In the genomic region with DNA sequence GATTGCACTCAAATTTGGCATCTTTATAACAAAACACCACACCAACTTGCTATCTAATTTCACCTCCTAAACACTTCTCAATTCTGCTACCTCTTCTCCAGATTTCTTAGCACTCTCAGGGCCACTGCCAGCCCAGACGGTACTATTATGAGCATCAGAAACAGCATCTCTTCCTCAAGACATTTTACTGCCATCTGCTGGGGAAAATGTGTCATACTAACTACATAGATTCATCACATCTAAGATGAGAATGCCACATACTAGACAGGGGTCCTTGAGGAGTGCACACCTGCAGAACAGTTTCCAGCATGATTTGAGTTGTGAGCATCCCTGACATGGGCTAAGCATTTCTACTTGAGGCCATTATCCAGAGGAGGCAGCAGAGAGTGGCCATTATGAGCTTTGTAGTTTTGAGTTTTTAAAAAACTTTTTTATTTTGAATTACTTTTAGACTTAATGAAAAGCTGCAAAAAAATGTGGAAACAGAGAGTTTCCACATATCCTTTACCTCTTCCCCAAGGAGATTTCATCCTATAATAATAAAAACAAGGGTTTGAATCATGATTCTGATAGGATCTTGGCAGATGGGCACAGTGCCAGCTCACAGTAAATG, we compare ENCODE assay signal across 8 cellular contexts. TPM values are rescaled to one million over a fixed set of nuclear protein-coding genes. Genes with fewer than 3 reads are reported as not detected.
DNase-seq lines count a peak whose midpoint lies in the region; ATAC-seq, FAIRE-seq and TF ChIP-seq lines count a peak whose summit lies in the region.

No MANE protein-coding gene starts in this region.

- CTCF ChIA-PET in activated CD8-positive, alpha-beta memory T cell treated with anti-CD3 and anti-CD28 coated beads, Interleukin-2, amount 10 ng/mL, durations not matched to agents 7 days and 5 days (lab: Charles Lee), result interaction anchor here (0.8 to 2.0 kb wide), 8 partner anchors 8 to 424 kb away, joined by 3 to 8 read pairs (median 4); no protein-coding TSS in a partner anchor
- CTCF ChIA-PET in K562 (lab: Yijun Ruan, JAX; ENCODE audit: low intra/inter-chr PET ratio), result interaction anchor here (0.5 kb wide), 1 partner anchor 929 kb away, joined by 3 read pairs; no protein-coding TSS in a partner anchor

- H3K36me3 Mint-ChIP-seq in activated CD8-positive, alpha-beta memory T cell treated with anti-CD3 and anti-CD28 coated beads, Interleukin-2, amount 10 ng/mL, durations not matched to agents 7 days and 5 days, result no peaks in the 10 kb centered on the region
- H3K36me3 Mint-ChIP-seq in immature natural killer cell, result no peaks in the 10 kb centered on the region

- no peak for TF ChIP-seq POLR2A in K562 (conservative IDR thresholded peaks at IDR 0.05)

- H3K4me1 Mint-ChIP-seq in activated CD8-positive, alpha-beta memory T cell treated with anti-CD3 and anti-CD28 coated beads, Interleukin-2, amount 10 ng/mL, durations not matched to agents 7 days and 5 days, result peaks cover 7% of the 10 kb centered on the region
- H3K4me1 Mint-ChIP-seq in immature natural killer cell, result peaks cover 11 to 21% of the 10 kb centered on the region in 2 donors

- TF ChIP-seq CTCF in K562 (IDR thresholded peaks at IDR 0.05 in 2 of 3, conservative IDR thresholded peaks at IDR 0.05 in 1 of 3; ENCODE audit: insufficient read depth in 2 of 3, low read depth in 1 of 3, low read length in 3 of 3), result peak; percentile 33 to 60 (median 52); a peak in 5 of 6 replicates

- no peak overlapping the region for H3K9ac ChIP-seq in K562 (ENCODE audit: insufficient read depth in 1 of 2, low read depth in 2 of 2, low read length in 2 of 2)

- no peaks in the 10 kb centered on the region for H3K79me2 ChIP-seq in K562 (ENCODE audit: control insufficient read depth, insufficient read depth, low read length)

- H3K4me3 Mint-ChIP-seq in activated CD8-positive, alpha-beta memory T cell treated with anti-CD3 and anti-CD28 coated beads, Interleukin-2, amount 10 ng/mL, durations not matched to agents 7 days and 5 days, result no peak overlapping the region
- no peak overlapping the region for H3K4me3 Mint-ChIP-seq in immature natural killer cell

- no peak for DNase-seq in activated CD8-positive, alpha-beta memory T cell treated with anti-CD3 and anti-CD28 coated beads, Interleukin-2, amount 10 ng/mL, durations not matched to agents 7 days and 5 days
- no peak for DNase-seq in activated CD8-positive, alpha-beta memory T cell treated with anti-CD3 and anti-CD28 coated beads, Interleukin-2, amount 50 U/mL, for 4 hours
- DNase-seq in HT1080 (ENCODE audit: low read depth) (peak; percentile 72), NOMO-1 treated with dmso at 0.1 percent for 144 hours (lab: John Stamatoyannopoulos, UW; ENCODE audit: unreplicated experiment) (peak; percentile 54), K562 (ENCODE audit: extremely low read depth in 1 of 4, low spot score in 3 of 4) (peak; percentile 36 to 63 (median 48)), immature natural killer cell (peak; percentile 19 to 36 (median 20))
- DNase-seq in stimulated activated CD4-positive, alpha-beta T cell treated with anti-CD3 and anti-CD28 coated beads, Interleukin-2, amount 100 ng/mL, for 48 hours, result peak; percentile 2 to 12

- H3K27me3 Mint-ChIP-seq in activated CD8-positive, alpha-beta memory T cell treated with anti-CD3 and anti-CD28 coated beads, Interleukin-2, amount 10 ng/mL, durations not matched to agents 7 days and 5 days, result peaks cover 19% of the 10 kb centered on the region
- peaks cover 0 to 13% (median 0%) of the 10 kb centered on the region in 3 donors for H3K27me3 Mint-ChIP-seq in immature natural killer cell (ENCODE audit: low read depth in 3 of 3)

- no TSS peak for BruUV-seq in K562 (replicated peaks; lab: Mats Ljungman, UMichigan)

- no peak overlapping the region for H3K27ac Mint-ChIP-seq in activated CD8-positive, alpha-beta memory T cell treated with anti-CD3 and anti-CD28 coated beads, Interleukin-2, amount 10 ng/mL, durations not matched to agents 7 days and 5 days
- H3K27ac Mint-ChIP-seq in immature natural killer cell, result no peak overlapping the region

- H2AFZ ChIP-seq in K562 (ENCODE audit: low read depth, low read length), result no peak overlapping the region

- no peaks in the 10 kb centered on the region for H3K4me1 ChIP-seq in K562 (replicated peaks in 1 of 2; ENCODE audit: control insufficient read depth in 2 of 2, insufficient read depth in 2 of 2, low read length in 2 of 2)

- peak; percentile 85 for ATAC-seq in activated CD8-positive, alpha-beta memory T cell treated with anti-CD3 and anti-CD28 coated beads, Interleukin-2, amount 10 ng/mL, durations not matched to agents 7 days and 5 days
- ATAC-seq in GM21576 (IDR thresholded peaks at IDR 0.05; ENCODE audit: unreplicated experiment) (peak; percentile 69), K562 (peak; percentile 86)

- intact Hi-C loops in K562 (cut with micrococcal nuclease), result loop anchor here (5.0 kb wide), 1 partner anchor 422 kb away; no protein-coding TSS in a partner anchor

- TF ChIP-seq RAD21 in K562 (CRISPR knock-in tag; conservative IDR thresholded peaks at IDR 0.05 in 1 of 2, IDR thresholded peaks at IDR 0.05 in 1 of 2), result peak; percentile 45 to 59

- no peaks in the 10 kb centered on the region for H4K20me1 ChIP-seq in K562 (replicated peaks; ENCODE audit: control insufficient read depth, insufficient read depth, low read length)

- H3K4me2 ChIP-seq in K562 (ENCODE audit: insufficient read depth, low read length), result no peak overlapping the region

- POLR2A ChIA-PET in K562 (lab: Yijun Ruan, JAX), result no interaction called here

- no peaks in the 10 kb centered on the region for H3K36me3 ChIP-seq in K562 (ENCODE audit: control insufficient read depth, insufficient read depth, low read length)

- H3K4me3 ChIP-seq in K562, result no peak overlapping the region

- no peak overlapping the region for H3K27ac ChIP-seq in K562 (ENCODE audit: extremely low read depth, low read depth, low read length)

- FAIRE-seq in K562 (lab: Jason Lieb, UNC), result peak; percentile 75

- in situ Hi-C loops in K562 (cut with MboI), result no loop called here

- no peaks in the 10 kb centered on the region for H3K9me1 ChIP-seq in K562 (ENCODE audit: control insufficient read depth, insufficient read depth, low read length)

- no peaks in the 10 kb centered on the region for H3K9me3 Mint-ChIP-seq in activated CD8-positive, alpha-beta memory T cell treated with anti-CD3 and anti-CD28 coated beads, Interleukin-2, amount 10 ng/mL, durations not matched to agents 7 days and 5 days (ENCODE audit: low read depth)
- no peaks in the 10 kb centered on the region for H3K9me3 Mint-ChIP-seq in immature natural killer cell

- H3K9me3 ChIP-seq in K562 (replicated peaks; ENCODE audit: control insufficient read depth, insufficient read depth, low read depth, low read length), result no peaks in the 10 kb centered on the region

- no peaks in the 10 kb centered on the region for H3K27me3 ChIP-seq in K562 (ENCODE audit: control insufficient read depth in 2 of 2, insufficient read depth in 2 of 2, low read length in 2 of 2)

- 0% methylated on average over 1 of the region's 1 CpG for WGBS in K562 (ENCODE audit: insufficient coverage, low coverage, missing lambda C conversion rate)

- TF ChIP-seq EP300 in K562 (IDR thresholded peaks at IDR 0.05; ENCODE audit: low read length), result no peak

TF ChIP-seq in K562, 482 proteins besides CTCF, POLR2A, EP300 and RAD21:
- TF ChIP-seq NFIC (IDR thresholded peaks at IDR 0.05) (peak; percentile 66), ZNF174 (CRISPR knock-in tag; IDR thresholded peaks at IDR 0.05) (no peak), SMC3 (conservative IDR thresholded peaks at IDR 0.05; ENCODE audit: insufficient read depth, low read depth, low read length) (0 out of 2 replicates have a peak, but pooled peaks have one; percentile 28)
- TF ChIP-seq, protein P1, sequence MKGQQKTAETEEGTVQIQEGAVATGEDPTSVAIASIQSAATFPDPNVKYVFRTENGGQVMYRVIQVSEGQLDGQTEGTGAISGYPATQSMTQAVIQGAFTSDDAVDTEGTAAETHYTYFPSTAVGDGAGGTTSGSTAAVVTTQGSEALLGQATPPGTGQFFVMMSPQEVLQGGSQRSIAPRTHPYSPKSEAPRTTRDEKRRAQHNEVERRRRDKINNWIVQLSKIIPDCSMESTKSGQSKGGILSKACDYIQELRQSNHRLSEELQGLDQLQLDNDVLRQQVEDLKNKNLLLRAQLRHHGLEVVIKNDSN (CRISPR knock-in tag; IDR thresholded peaks at IDR 0.05), result no peak

RNA-seq across cellular contexts. Expression of a gene that starts 15.1 kb away (rescaled TPM):
- 1 to 10 TPM in 1 of 2 experiments, under 1 TPM in 1; 0.61 to 1.9 TPM for total RNA-seq in activated CD8-positive, alpha-beta memory T cell treated with anti-CD3 and anti-CD28 coated beads, Interleukin-2, amount 10 ng/mL, durations not matched to agents 7 days and 5 days
- 0.37 and 1.5 TPM in 2 replicates for total RNA-seq in HT1080 (2014; rRNA removed; shearing (Covaris generic))
- polyA plus RNA-seq in HT1080 (2015; cell fraction: cytosol; rRNA removed), result 0.06 TPM in 1 of 2 replicates, not detected in the other
- 0.36 and 0.73 TPM in 2 replicates for polyA plus RNA-seq in HT1080 (2015; cell fraction: nucleus; rRNA removed)
- total RNA-seq in K562 (2011; cell fraction: chromatin; rRNA removed; ENCODE audit: low replicate concordance), result 2.1 and 5.4 TPM in 2 replicates
- 1.3 and 1.7 TPM in 2 replicates for total RNA-seq in K562 (2011; cell fraction: nucleolus; rRNA removed)
- 1.6 and 2.0 TPM in 2 replicates for total RNA-seq in K562 (2011; cell fraction: nucleoplasm; rRNA removed)
- 0.82 and 1.4 TPM in 2 replicates for total RNA-seq in K562 (2014; rRNA removed)
- total RNA-seq in K562 (2014; rRNA removed; fragmentation: Illumina TruSeq; extraction: Trizol), result 0.54 and 1.2 TPM in 2 replicates
- total RNA-seq in K562 (2015; rRNA removed; fragmentation: Illumina TruSeq; extraction: Trizol), result 0.62 and 1.9 TPM in 2 replicates
- 0.75 and 1.1 TPM in 2 replicates for total RNA-seq in K562 (2021)
- 0.11 and 0.45 TPM in 2 replicates for polyA plus RNA-seq in K562 (2011; rRNA removed)
- 0.13 TPM in 1 of 2 replicates, not detected in the other for polyA plus RNA-seq in K562 (2011; cell fraction: cytosol; rRNA removed)
- polyA plus RNA-seq in K562 (2011; cell fraction: nucleus; rRNA removed), result 0.04 and 0.18 TPM in 2 replicates
- 0.17 and 0.25 TPM in 2 replicates for polyA plus RNA-seq in K562 (2012)
- polyA plus RNA-seq in K562 (2014; fragmentation: Illumina TruSeq; extraction: Trizol), result 0.28 and 1.6 TPM in 2 replicates
- under 1 TPM; 0.31 to 0.41 TPM for polyA plus RNA-seq in K562 (2014; fragmentation: Nextera tagmentation; extraction: Ambion mirVana)
- 0.36 and 0.67 TPM in 2 replicates for polyA plus RNA-seq in K562 (2014; rRNA removed)
- 2.5 TPM in 1 of 2 replicates, not detected in the other for polyA minus RNA-seq in K562 (2011; rRNA and poly(A)+ RNA removed)
- polyA minus RNA-seq in K562 (2011; cell fraction: cytosol; rRNA and poly(A)+ RNA removed), result not detected in 2 replicates
- 0.40 TPM in 1 of 2 replicates, not detected in the other for polyA minus RNA-seq in K562 (2011; cell fraction: nucleus; rRNA and poly(A)+ RNA removed)
- polyA plus RNA-seq in immature natural killer cell, result 1 to 10 TPM in 1 of 3 donors, under 1 TPM in 1, not detected in 1; 0.31 to 1.7 TPM

Comparison
In these comparisons a context has a peak if more than half of its experiments do, and no peak if none do; other contexts are left out.
1. DNase-seq: peak in HT1080 (single experiment), NOMO-1 treated with dmso at 0.1 percent for 144 hours (single experiment), K562 (4 of 4), immature natural killer cell (3 of 3) and stimulated activated CD4-positive, alpha-beta T cell treated with anti-CD3 and anti-CD28 coated beads, Interleukin-2, amount 100 ng/mL, for 48 hours (2 of 2); none in activated CD8-positive, alpha-beta memory T cell treated with anti-CD3 and anti-CD28 coated beads, Interleukin-2, amount 10 ng/mL, durations not matched to agents 7 days and 5 days (single experiment) and activated CD8-positive, alpha-beta memory T cell treated with anti-CD3 and anti-CD28 coated beads, Interleukin-2, amount 50 U/mL, for 4 hours (single experiment).
2. Peak in every context shown above with its lines, with median percentiles within 50 percentile points of each other: ATAC-seq.